ENCODE assay signal across 1 cellular context in the genomic region with DNA sequence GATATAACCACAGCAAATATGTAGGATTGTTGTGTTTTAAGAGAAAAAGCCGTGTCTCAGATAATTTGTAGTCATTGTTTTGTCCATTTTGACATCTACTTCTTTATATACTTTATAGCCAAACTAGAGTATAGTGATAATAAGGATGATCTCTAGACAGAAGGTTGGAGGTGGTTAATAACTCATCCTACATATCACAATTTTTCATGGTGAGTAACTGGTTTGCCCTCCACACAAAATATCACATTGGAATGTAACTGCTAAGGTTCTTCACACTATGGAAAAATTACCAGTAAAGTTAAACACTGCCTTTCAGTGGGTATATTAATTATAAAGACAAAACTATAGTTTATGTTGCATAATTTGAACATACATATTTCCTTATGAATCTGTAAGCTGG.
TF ChIP-seq lines count a peak whose summit lies in the region.

No MANE protein-coding gene starts in this region.

TF ChIP-seq in SK-N-SH, 30 proteins besides CTCF, POLR2A, EP300 and RAD21:
- TF ChIP-seq, protein P1, sequence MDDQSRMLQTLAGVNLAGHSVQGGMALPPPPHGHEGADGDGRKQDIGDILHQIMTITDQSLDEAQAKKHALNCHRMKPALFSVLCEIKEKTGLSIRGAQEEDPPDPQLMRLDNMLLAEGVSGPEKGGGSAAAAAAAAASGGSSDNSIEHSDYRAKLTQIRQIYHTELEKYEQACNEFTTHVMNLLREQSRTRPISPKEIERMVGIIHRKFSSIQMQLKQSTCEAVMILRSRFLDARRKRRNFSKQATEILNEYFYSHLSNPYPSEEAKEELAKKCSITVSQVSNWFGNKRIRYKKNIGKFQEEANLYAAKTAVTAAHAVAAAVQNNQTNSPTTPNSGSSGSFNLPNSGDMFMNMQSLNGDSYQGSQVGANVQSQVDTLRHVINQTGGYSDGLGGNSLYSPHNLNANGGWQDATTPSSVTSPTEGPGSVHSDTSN (IDR thresholded peaks at IDR 0.05), result peak; percentile 45; the same call in 1 of the 2 replicates
- TF ChIP-seq ELF1 (IDR thresholded peaks at IDR 0.05) (no peak), GATA2 (CRISPR knock-in tag; IDR thresholded peaks at IDR 0.05) (no peak), JUND (IDR thresholded peaks at IDR 0.05) (peak; percentile 30), FOSL2 (IDR thresholded peaks at IDR 0.05; ENCODE audit: borderline replicate concordance, low read depth) (no peak; the same call in 1 of the 2 replicates), NFIC (IDR thresholded peaks at IDR 0.05; ENCODE audit: borderline replicate concordance) (no peak), CHD2 (IDR thresholded peaks at IDR 0.05; ENCODE audit: low read length, partially characterized antibody) (no peak), GABPA (IDR thresholded peaks at IDR 0.05; ENCODE audit: low read depth) (no peak), YY1 (IDR thresholded peaks at IDR 0.05; ENCODE audit: low read depth) (no peak), RFX5 (IDR thresholded peaks at IDR 0.05; ENCODE audit: low read length) (no peak)
- TF ChIP-seq, protein P2, sequence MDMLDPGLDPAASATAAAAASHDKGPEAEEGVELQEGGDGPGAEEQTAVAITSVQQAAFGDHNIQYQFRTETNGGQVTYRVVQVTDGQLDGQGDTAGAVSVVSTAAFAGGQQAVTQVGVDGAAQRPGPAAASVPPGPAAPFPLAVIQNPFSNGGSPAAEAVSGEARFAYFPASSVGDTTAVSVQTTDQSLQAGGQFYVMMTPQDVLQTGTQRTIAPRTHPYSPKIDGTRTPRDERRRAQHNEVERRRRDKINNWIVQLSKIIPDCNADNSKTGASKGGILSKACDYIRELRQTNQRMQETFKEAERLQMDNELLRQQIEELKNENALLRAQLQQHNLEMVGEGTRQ (IDR thresholded peaks at IDR 0.05; ENCODE audit: borderline replicate concordance, low read depth, low read length), result no peak
